ENCODE assay signal across 35 cellular contexts in genomic region chr6:133583907-133584306, GRCh38.
"Had no signal": no experiment of that assay in that cellular context is flagged by ENCODE, and none has a peak within 500 bp of the region (broad histone marks: within the 10 kb centered on the region; RNA-seq: fewer than 3 reads in every experiment).

No MANE protein-coding gene starts in this region.

- DNase-seq: Karpas-422, Kasumi-1, MG63, MM.1S, MV-4-11, NCI-H1048, NCI-H1092, NCI-H1092 treated with DMSO at 0.1 percent for 48 hours, NCI-H1417, NCI-H1417 treated with DMSO at 0.1 percent for 48 hours, NCI-H1436, NCI-H1436 treated with DMSO at 0.1 percent for 48 hours, NCI-H146, NCI-H1694, NCI-H1694 treated with DMSO at 0.1 percent for 48 hours, NCI-H187, NCI-H187 treated with DMSO at 0.1 percent for 48 hours, NCI-H1930, NCI-H2029, NCI-H2029 treated with DMSO at 0.1 percent for 48 hours, NCI-H2081, NCI-H2081 treated with DMSO at 0.1 percent for 48 hours, NCI-H2107, NCI-H2171, NCI-H2171 treated with DMSO at 0.1 percent for 48 hours, NCI-H2227 treated with DMSO at 0.1 percent for 48 hours, NCI-H226, NCI-H345, NCI-H446, NCI-H446 treated with DMSO at 0.1 percent for 48 hours, NCI-H510A, NCI-H510A treated with DMSO at 0.1 percent for 48 hours, NCI-H524, NCI-H524 treated with DMSO at 0.1 percent for 48 hours had no signal

- H3K27ac ChIP-seq: KMS-11 had no signal

- H3K4me3 ChIP-seq: MG63 had no signal

- H3K9me3 ChIP-seq: MG63 had no signal

- H3K9ac ChIP-seq: KMS-11 had no signal

- H3K27me3 ChIP-seq: MG63 had no signal

- H3K36me3 ChIP-seq: MG63 had no signal

- H3K4me2 ChIP-seq: KMS-11 had no signal
